13 cellular contexts compared by ENCODE assay signal in genomic region chr1:19353596-19353995, GRCh38. TPM values are rescaled to one million over a fixed set of nuclear protein-coding genes. Genes with fewer than 3 reads are reported as not detected.
DNase-seq lines count a peak whose midpoint lies in the region; ATAC-seq and TF ChIP-seq lines count a peak whose summit lies in the region.
"Had no signal": no experiment of that assay in that cellular context is flagged by ENCODE, and none has a peak within 500 bp of the region (broad histone marks: within the 10 kb centered on the region; RNA-seq: fewer than 3 reads in every experiment).

No MANE protein-coding gene starts in this region.

- intact Hi-C loops in mucosa of descending colon (cut with DNase I, micrococcal nuclease) = no loop called here
- intact Hi-C loops in aorta (cut with DNase I) = no loop called here

- H3K4me3 ChIP-seq in GM23338 (no peak overlapping the region), mucosa of descending colon (no peak overlapping the region), aorta (ENCODE audit: low read length in 2 of 2) (no peak overlapping the region)
- H3K4me3 ChIP-seq: BLaER1 treated with 17β-estradiol and CSF1 and Interleukin-3, amounts not matched to agents 10 nM and 100 nM had no signal

- ATAC-seq in GM23338 (peak; percentile 95), mucosa of descending colon (peak; percentile 58), aorta (ENCODE audit: low FRiP score) (no peak)
- no peak for ATAC-seq in effector memory CD8-positive, alpha-beta T cell (replicated peaks)

- no peaks in the 10 kb centered on the region for H3K9me2 ChIP-seq in GM23338 (ENCODE audit: insufficient read depth)

- DNase-seq in GM23338 (ENCODE audit: low spot score) = peak; percentile 94
- peak; percentile 95 for DNase-seq in NCI-H146 (lab: John Stamatoyannopoulos, UW)
- DNase-seq in mucosa of descending colon = no peak
- DNase-seq in amniotic stem cell (lab: John Stamatoyannopoulos, UW) = no peak
- no peak for DNase-seq in aorta
- DNase-seq in effector memory CD8-positive, alpha-beta T cell = no peak
- DNase-seq: activated CD4-positive, alpha-beta T cell treated with anti-CD3 and anti-CD28 coated beads for 48 hours; activated effector memory CD4-positive, alpha-beta T cell treated with anti-CD3 and anti-CD28 coated beads, Interleukin-2, amount 50 U/mL, for 16 hours; central memory CD4-positive, alpha-beta T cell; OCI-M1; stimulated activated CD4-positive, alpha-beta T cell treated with anti-CD3 and anti-CD28 coated beads, Interleukin-2, amount 100 ng/mL, for 24 hours had no signal

- H3K27me3 Mint-ChIP-seq in GM23338 (ENCODE audit: insufficient read depth, low read depth, poor library complexity) = peaks cover 22% of the 10 kb centered on the region
- no peaks in the 10 kb centered on the region for H3K27me3 Mint-ChIP-seq in effector memory CD8-positive, alpha-beta T cell

- H3K27me3 ChIP-seq in GM23338 (ENCODE audit: insufficient read depth) (no peaks in the 10 kb centered on the region), aorta (ENCODE audit: control insufficient read depth in 1 of 2, insufficient read depth in 2 of 2, low read length in 1 of 2) (no peaks in the 10 kb centered on the region)
- H3K27me3 ChIP-seq: BLaER1 treated with 17β-estradiol and CSF1 and Interleukin-3, amounts not matched to agents 10 nM and 100 nM had no signal

- H3F3A ChIP-seq in GM23338 (replicated peaks; ENCODE audit: low read depth) = 0 out of 2 replicates have a peak, but pooled peaks cover 11% of the 10 kb centered on the region

- no peak overlapping the region for H2AFZ ChIP-seq in GM23338

- peak overlapping the region; percentile 32; the same call in 2 of the 3 replicates for H3K4me3 Mint-ChIP-seq in GM23338
- H3K4me3 Mint-ChIP-seq in effector memory CD8-positive, alpha-beta T cell = no peak overlapping the region

- TF ChIP-seq CTCF in GM23338 (conservative IDR thresholded peaks at IDR 0.05; ENCODE audit: low read depth in 2 of 2) (0 out of 4 replicates have a peak, but pooled peaks of 1 of the 2 experiments have one; percentile 3), VCaP (conservative IDR thresholded peaks at IDR 0.05) (no peak), mucosa of descending colon (IDR thresholded peaks at IDR 0.05) (no peak)

- peaks cover 30% of the 10 kb centered on the region for H4K20me1 ChIP-seq in GM23338 (replicated peaks; ENCODE audit: insufficient read depth)

- H3K9me3 Mint-ChIP-seq in GM23338 = no peaks in the 10 kb centered on the region
- no peaks in the 10 kb centered on the region for H3K9me3 Mint-ChIP-seq in effector memory CD8-positive, alpha-beta T cell

- H3K27ac ChIP-seq in GM23338 (ENCODE audit: low read depth) (peak overlapping the region; percentile 84; the same call in 1 of the 2 replicates), VCaP (peak overlapping the region; percentile 88), aorta (ENCODE audit: low read depth in 1 of 2, low read length in 2 of 2) (no peak overlapping the region)
- H3K27ac ChIP-seq: BLaER1 treated with 17β-estradiol and CSF1 and Interleukin-3, amounts not matched to agents 10 nM and 100 nM had no signal

- peaks cover 12% of the 10 kb centered on the region for H3K79me2 ChIP-seq in GM23338 (replicated peaks; ENCODE audit: insufficient read depth)

- H3K4me1 Mint-ChIP-seq in GM23338 = peaks cover 35% of the 10 kb centered on the region
- peaks cover 0 to 6% of the 10 kb centered on the region in 2 donors for H3K4me1 Mint-ChIP-seq in effector memory CD8-positive, alpha-beta T cell (ENCODE audit: low read depth in 2 of 2)

- peaks cover 16% of the 10 kb centered on the region for H3K4me1 ChIP-seq in GM23338 (ENCODE audit: insufficient read depth)
- no peaks in the 10 kb centered on the region for H3K4me1 ChIP-seq in mucosa of descending colon (ENCODE audit: low read depth)
- H3K4me1 ChIP-seq in aorta (ENCODE audit: control insufficient read depth in 1 of 2, insufficient read depth in 2 of 2, low read length in 2 of 2) = no peaks in the 10 kb centered on the region

- 60 to 64% methylated on average over 8 of the region's 8 CpGs for WGBS in aorta, 2 donors

- peaks cover 61% of the 10 kb centered on the region for H3K36me3 Mint-ChIP-seq in GM23338 (ENCODE audit: low read depth)
- peaks cover 74% of the 10 kb centered on the region for H3K36me3 Mint-ChIP-seq in effector memory CD8-positive, alpha-beta T cell (ENCODE audit: insufficient read depth)

- no peaks in the 10 kb centered on the region for H3K9me3 ChIP-seq in mucosa of descending colon
- no peaks in the 10 kb centered on the region for H3K9me3 ChIP-seq in aorta (ENCODE audit: control insufficient read depth, low read length)
- H3K9me3 ChIP-seq: BLaER1 treated with 17β-estradiol and CSF1 and Interleukin-3, amounts not matched to agents 10 nM and 100 nM had no signal

- 0 out of 2 replicates have a peak, but pooled peaks cover 5% of the 10 kb centered on the region for H3K36me3 ChIP-seq in GM23338 (ENCODE audit: insufficient read depth)
- peaks cover 7% of the 10 kb centered on the region for H3K36me3 ChIP-seq in mucosa of descending colon (ENCODE audit: low read depth)
- H3K36me3 ChIP-seq in aorta (ENCODE audit: control insufficient read depth in 1 of 2, insufficient read depth in 2 of 2, low read length in 1 of 2) = peaks cover 0 to 20% of the 10 kb centered on the region in 2 donors

- peak overlapping the region; percentile 58 for H3K4me2 ChIP-seq in GM23338

- H3K27ac Mint-ChIP-seq in GM23338 = peak overlapping the region; percentile 70
- H3K27ac Mint-ChIP-seq in effector memory CD8-positive, alpha-beta T cell = peak overlapping the region in 1 of 2 donors; percentile 82

TF ChIP-seq in GM23338, 12 proteins besides CTCF, POLR2A, EP300 and RAD21 (continues in another document):
- TF ChIP-seq CREB1 (CRISPR knock-in tag; IDR thresholded peaks at IDR 0.05; ENCODE audit: low read depth) (peak; percentile 74), STAT1 (IDR thresholded peaks at IDR 0.05; ENCODE audit: unreplicated experiment) (no peak), NANOG (IDR thresholded peaks at IDR 0.05; ENCODE audit: borderline replicate concordance) (no peak)

RNA-seq across cellular contexts. Expression of gene SLC66A1, which starts 41.5 kb away (rescaled TPM):
- 19.7 and 24.4 TPM in 2 replicates for total RNA-seq in GM23338 (2014; rRNA removed; shearing (Covaris generic))
- polyA plus RNA-seq in GM23338 (2016; fragmentation: Nextera tagmentation; extraction: Ambion mirVana) (6.9 and 8.6 TPM in 2 replicates), aorta (10 to 100 TPM in 1 of 2 donors, 1 to 10 TPM in 1; 4.0 to 15.2 TPM)
- total RNA-seq in mucosa of descending colon (10 to 100 TPM; 11.3 to 16.2 (median 13.6) TPM), aorta (10 to 100 TPM in 1 of 2 donors, 1 to 10 TPM in 1; 7.6 to 13.7 TPM)

RNA-seq across cellular contexts. Expression of gene AKR7A2, which starts 41.7 kb away (rescaled TPM):
- 53.6 and 60.0 TPM in 2 replicates for total RNA-seq in GM23338 (2014; rRNA removed; shearing (Covaris generic))
- polyA plus RNA-seq in GM23338 (2016; fragmentation: Nextera tagmentation; extraction: Ambion mirVana) = 18.2 and 20.8 TPM in 2 replicates
- total RNA-seq in mucosa of descending colon = 10 to 100 TPM; 57.9 to 85.2 (median 72.1) TPM
- 10 to 100 TPM; 19.3 to 34.7 TPM for total RNA-seq in aorta
- 10 to 100 TPM; 31.4 to 48.0 TPM for polyA plus RNA-seq in aorta

Comparison
In these comparisons a context has a peak if more than half of its experiments do, and no peak if none do; other contexts are left out.
1. ATAC-seq: peak in GM23338 (single experiment) and mucosa of descending colon (single experiment); none in aorta (single experiment) and effector memory CD8-positive, alpha-beta T cell (single experiment).
2. DNase-seq: peak in GM23338 (single experiment) and NCI-H146 (single experiment); none in mucosa of descending colon (0 of 3), amniotic stem cell (single experiment), aorta (0 of 2) and effector memory CD8-positive, alpha-beta T cell (0 of 3).
3. H3K27ac ChIP-seq: peak in GM23338 (single experiment) and VCaP (single experiment); none in aorta (0 of 2).